30 cellular contexts compared by ENCODE assay signal in genomic region chr3:156293566-156293965, GRCh38.
"Had no signal": no experiment of that assay in that cellular context is flagged by ENCODE, and none has a peak within 500 bp of the region (broad histone marks: within the 10 kb centered on the region; RNA-seq: fewer than 3 reads in every experiment).

No MANE protein-coding gene starts in this region.

- H3K4me3 ChIP-seq: cardiac muscle cell, SJCRH30 had no signal

- ATAC-seq: activated CD8-positive, alpha-beta memory T cell treated with anti-CD3 and anti-CD28 coated beads, Interleukin-2, amount 10 ng/mL, durations not matched to agents 7 days and 5 days; Panc1 had no signal

- H3K9ac ChIP-seq: KMS-11 had no signal

- H3K36me3 ChIP-seq: cardiac muscle cell, SJCRH30, WERI-Rb-1 had no signal

- H3K27ac ChIP-seq: cardiac muscle cell, KMS-11, SJCRH30, WERI-Rb-1 had no signal

- H3K4me2 ChIP-seq: KMS-11 had no signal

- DNase-seq: activated CD4-positive, alpha-beta memory T cell treated with anti-CD3 and anti-CD28 coated beads, Interleukin-2, amount 10 ng/mL, durations not matched to agents 7 days and 5 days; activated CD4-positive, alpha-beta T cell treated with anti-CD3 and anti-CD28 coated beads for 1 hour; activated CD4-positive, alpha-beta T cell treated with anti-CD3 and anti-CD28 coated beads for 48 hours; activated CD4-positive, CD25-positive, alpha-beta regulatory T cell; activated CD8-positive, alpha-beta memory T cell treated with anti-CD3 and anti-CD28 coated beads for 24 hours; activated CD8-positive, alpha-beta memory T cell treated with anti-CD3 and anti-CD28 coated beads, Interleukin-2, amount 10 ng/mL, durations not matched to agents 7 days and 5 days; activated CD8-positive, alpha-beta memory T cell treated with anti-CD3 and anti-CD28 coated beads, Interleukin-2, amount 50 U/mL, for 48 hours; activated effector memory CD4-positive, alpha-beta T cell treated with anti-CD3 and anti-CD28 coated beads, Interleukin-2, amount 50 U/mL, for 16 hours; activated naive CD4-positive, alpha-beta T cell; activated naive CD4-positive, alpha-beta T cell treated with anti-CD3 and anti-CD28 coated beads, Interleukin-2, amount 50 U/mL, for 16 hours; activated naive CD8-positive, alpha-beta T cell treated with anti-CD3 and anti-CD28 coated beads for 36 hours; activated T-cell treated with anti-CD3 and anti-CD28 coated beads, Interleukin-2, amount 50 U/mL, for 48 hours; amniotic stem cell; aorta; cerebellar nuclear complex; NCI-H1092 treated with DMSO at 0.1 percent for 48 hours; NCI-H1417; NCI-H187 treated with DMSO at 0.1 percent for 48 hours; NCI-H2081; NCI-H345; NCI-H524 treated with DMSO at 0.1 percent for 48 hours; SJCRH30; SW 1271; T-helper 1 cell; T-helper 2 cell; T1000; WERI-Rb-1 had no signal

- H3K27me3 ChIP-seq: SJCRH30 had no signal

- H3K9me3 ChIP-seq: SJCRH30 had no signal

- H3K4me1 ChIP-seq: SJCRH30 had no signal
